9 cellular contexts compared by ENCODE assay signal in the genomic region with DNA sequence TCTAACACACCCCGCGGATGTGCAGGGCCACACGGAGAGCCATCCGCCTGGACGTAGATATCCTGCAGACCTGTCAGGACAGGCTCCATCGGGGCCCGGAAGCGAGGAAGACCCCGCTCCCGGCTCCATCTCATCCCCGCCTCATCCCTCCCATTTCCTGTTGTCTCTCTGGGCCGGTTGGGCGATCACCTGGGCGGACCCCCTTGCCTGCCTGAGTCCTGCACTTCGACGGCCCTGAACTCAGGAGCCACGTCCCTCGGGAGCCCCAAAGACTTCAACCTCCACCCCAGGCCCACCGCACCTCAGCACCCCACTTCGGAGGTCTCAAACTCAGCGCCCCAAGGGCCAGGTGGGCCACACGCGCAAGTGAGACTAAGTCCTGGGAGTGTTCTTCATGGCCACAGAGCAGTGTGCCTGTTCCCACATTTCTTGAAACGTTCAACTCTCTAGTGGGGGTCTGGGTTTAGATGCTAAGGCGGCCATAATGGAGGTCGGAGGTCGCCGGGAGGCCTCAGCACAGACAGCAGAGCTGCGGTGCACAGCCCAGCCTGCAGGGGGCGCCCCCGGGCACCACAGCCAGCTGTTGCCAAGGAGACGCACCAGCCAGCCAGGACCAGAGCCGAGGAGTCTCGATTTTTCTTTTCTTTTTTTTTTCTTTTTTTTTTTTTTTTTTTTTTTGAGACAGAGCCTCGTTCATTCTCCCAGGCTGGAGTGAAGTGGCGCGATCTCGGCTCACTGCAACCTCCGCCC. TPM values are rescaled to one million over a fixed set of nuclear protein-coding genes. Genes with fewer than 3 reads are reported as not detected.
A peak's percentile ranks its signal among the peaks of the same experiment; 100 is the strongest.
DNase-seq lines count a peak whose midpoint lies in the region; ATAC-seq and TF ChIP-seq lines count a peak whose summit lies in the region.
"Had no signal": no experiment of that assay in that cellular context is flagged by ENCODE, and none has a peak within 500 bp of the region (broad histone marks: within the 10 kb centered on the region; RNA-seq: fewer than 3 reads in every experiment).

No MANE protein-coding gene starts in this region.

- no peak for TF ChIP-seq POLR2A in stomach (IDR thresholded peaks at IDR 0.05)

- no peaks in the 10 kb centered on the region for H3K4me1 Mint-ChIP-seq in activated naive CD8-positive, alpha-beta T cell treated with anti-CD3 and anti-CD28 coated beads for 36 hours

- ATAC-seq in RWPE2 (ENCODE audit: low read depth) (no peak), left lung (peak; percentile 59), GM18520 (IDR thresholded peaks at IDR 0.05; ENCODE audit: unreplicated experiment) (no peak)

- H3K9me3 Mint-ChIP-seq in activated naive CD8-positive, alpha-beta T cell treated with anti-CD3 and anti-CD28 coated beads for 36 hours, result no peaks in the 10 kb centered on the region

- no peak overlapping the region for H3K4me3 Mint-ChIP-seq in activated naive CD8-positive, alpha-beta T cell treated with anti-CD3 and anti-CD28 coated beads for 36 hours
- H3K4me3 Mint-ChIP-seq: brain had no signal

- intact Hi-C loops in left lung (cut with DNase I) (no loop called here), stomach (cut with DNase I; ENCODE audit: low total_unique reads) (no loop called here)

- TF ChIP-seq EP300 in stomach (IDR thresholded peaks at IDR 0.05), result no peak

- H3K4me3 ChIP-seq in RWPE2 (ENCODE audit: severe bottlenecking) (no peak overlapping the region), left lung (no peak overlapping the region), stomach (no peak overlapping the region)

- TF ChIP-seq CTCF in RWPE2 (IDR thresholded peaks at IDR 0.05; ENCODE audit: poor library complexity, severe bottlenecking), result peak; percentile 53
- TF ChIP-seq CTCF in left lung (IDR thresholded peaks at IDR 0.05), result peak; percentile 9 to 60
- peak in 2 of 7 experiments; percentile 30 to 40 for TF ChIP-seq CTCF in stomach (IDR thresholded peaks at IDR 0.05)

- H3K27ac Mint-ChIP-seq in activated naive CD8-positive, alpha-beta T cell treated with anti-CD3 and anti-CD28 coated beads for 36 hours, result no peak overlapping the region

- H3K9me3 ChIP-seq in RWPE2 (ENCODE audit: severe bottlenecking) (no peaks in the 10 kb centered on the region), left lung (no peaks in the 10 kb centered on the region), stomach (no peaks in the 10 kb centered on the region)

- H3K4me1 ChIP-seq in RWPE2 (ENCODE audit: insufficient read depth, poor library complexity, severe bottlenecking) (no peaks in the 10 kb centered on the region), left lung (no peaks in the 10 kb centered on the region), stomach (peaks cover 0 to 8% (median 0%) of the 10 kb centered on the region in 4 donors)

- WGBS in stomach, 5 donors, result 83 to 90% (median 88%) methylated on average over 30 to 39 of the region's 39 CpGs

- H3K36me3 ChIP-seq in RWPE2 (ENCODE audit: low read depth), result no peaks in the 10 kb centered on the region
- no peaks in the 10 kb centered on the region for H3K36me3 ChIP-seq in left lung
- H3K36me3 ChIP-seq in stomach, result peaks cover 0 to 5% (median 0%) of the 10 kb centered on the region in 4 donors

- DNase-seq in NCI-H82 (lab: John Stamatoyannopoulos, UW) (peak; percentile 38), NCI-H82 treated with DMSO at 0.1 percent for 48 hours (lab: John Stamatoyannopoulos, UW; ENCODE audit: unreplicated experiment) (no peak), RWPE2 (ENCODE audit: low spot score) (no peak), left lung (peak in 1 of 2 donors; percentile 89), stomach (peak; percentile 39), NCI-H526 (lab: John Stamatoyannopoulos, UW) (no peak)
- peak; percentile 63 for DNase-seq in activated naive CD8-positive, alpha-beta T cell treated with anti-CD3 and anti-CD28 coated beads for 36 hours

- no peaks in the 10 kb centered on the region for H3K27me3 Mint-ChIP-seq in activated naive CD8-positive, alpha-beta T cell treated with anti-CD3 and anti-CD28 coated beads for 36 hours
- H3K27me3 Mint-ChIP-seq: brain had no signal

- H3K27ac ChIP-seq in RWPE2 (ENCODE audit: poor library complexity, severe bottlenecking) (no peak overlapping the region), left lung (no peak overlapping the region), stomach (no peak overlapping the region)

- no peaks in the 10 kb centered on the region for H3K36me3 Mint-ChIP-seq in activated naive CD8-positive, alpha-beta T cell treated with anti-CD3 and anti-CD28 coated beads for 36 hours
- H3K36me3 Mint-ChIP-seq: brain had no signal

- H3K27me3 ChIP-seq in RWPE2 (ENCODE audit: insufficient read depth, poor library complexity, severe bottlenecking) (no peaks in the 10 kb centered on the region), left lung (no peaks in the 10 kb centered on the region), stomach (no peaks in the 10 kb centered on the region)

RNA-seq across cellular contexts. Expression of gene FADD, which starts 26.0 kb away (rescaled TPM):
- total RNA-seq in activated naive CD8-positive, alpha-beta T cell treated with anti-CD3 and anti-CD28 coated beads for 36 hours, result 10 to 100 TPM; 31.5 to 32.7 TPM
- total RNA-seq in left lung (10 to 100 TPM; 27.4 to 28.4 TPM), stomach (10 to 100 TPM in 3 of 5 donors, 1 to 10 TPM in 2; 4.0 to 20.4 (median 15.6) TPM)
- polyA plus RNA-seq in stomach, result 10 to 100 TPM; 13.9 to 19.4 (median 17.5) TPM

Comparison
In these comparisons a context has a peak if more than half of its experiments do, and no peak if none do; other contexts are left out.
1. DNase-seq: peak in NCI-H82 (single experiment), activated naive CD8-positive, alpha-beta T cell treated with anti-CD3 and anti-CD28 coated beads for 36 hours (single experiment) and stomach (single experiment); none in NCI-H82 treated with DMSO at 0.1 percent for 48 hours (single experiment), RWPE2 (single experiment) and NCI-H526 (0 of 2).